ENCODE assay signal across 18 cellular contexts in the genomic region with DNA sequence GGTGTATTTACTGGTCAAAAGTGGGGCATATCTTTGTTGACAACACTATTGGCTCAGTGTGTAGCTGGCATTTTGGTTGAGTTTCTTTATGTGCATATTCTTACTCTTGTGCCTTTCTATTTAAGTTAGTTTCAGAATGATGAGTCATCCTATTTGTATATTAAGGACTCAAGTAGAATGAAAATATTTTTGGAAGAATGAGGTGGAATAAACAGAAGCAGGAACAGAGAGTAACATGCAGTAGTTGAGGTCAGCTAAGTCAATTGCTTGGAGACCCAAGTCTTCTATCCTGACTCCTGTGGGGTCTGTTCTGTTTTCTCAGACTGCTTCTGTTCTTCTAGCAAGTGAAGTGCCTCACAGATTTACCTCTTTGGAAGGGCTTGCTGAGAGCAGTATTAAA.
DNase-seq lines count a peak whose midpoint lies in the region; ATAC-seq and TF ChIP-seq lines count a peak whose summit lies in the region.
"Had no signal": no experiment of that assay in that cellular context is flagged by ENCODE, and none has a peak within 500 bp of the region (broad histone marks: within the 10 kb centered on the region; RNA-seq: fewer than 3 reads in every experiment).

No MANE protein-coding gene starts in this region.

- peaks cover 22% of the 10 kb centered on the region for H3K4me1 Mint-ChIP-seq in endodermal cell

- no peaks in the 10 kb centered on the region for H3K36me3 Mint-ChIP-seq in endodermal cell (ENCODE audit: low read depth)

- H3K27me3 ChIP-seq in endodermal cell (ENCODE audit: control insufficient read depth, insufficient read depth, low read length, poor library complexity, severe bottlenecking) = peaks cover 94% of the 10 kb centered on the region
- H3K27me3 ChIP-seq: BLaER1, sigmoid colon, tibial nerve had no signal

- DNase-seq in endodermal cell (peak; percentile 17), pons (ENCODE audit: low spot score) (no peak), mucosa of descending colon (no peak), D341Med (ENCODE audit: low spot score) (no peak), NCI-H226 (no peak)
- DNase-seq: activated CD4-positive, alpha-beta T cell treated with anti-CD3 and anti-CD28 coated beads for 48 hours; activated effector memory CD4-positive, alpha-beta T cell treated with anti-CD3 and anti-CD28 coated beads, Interleukin-2, amount 50 U/mL, for 16 hours; cerebellar nuclear complex; foreskin fibroblast; islet precursor cell; NCI-H146; sigmoid colon had no signal

- TF ChIP-seq CTCF in endodermal cell (conservative IDR thresholded peaks at IDR 0.05) = no peak
- no peak for TF ChIP-seq CTCF in mucosa of descending colon (IDR thresholded peaks at IDR 0.05)

- H3K9me3 Mint-ChIP-seq in endodermal cell = peaks cover 5% of the 10 kb centered on the region
- H3K9me3 Mint-ChIP-seq: GM23338 had no signal

- ATAC-seq in GM18517 (IDR thresholded peaks at IDR 0.05; ENCODE audit: unreplicated experiment) = peak; percentile 83
- peak; percentile 85 for ATAC-seq in GM21576 (IDR thresholded peaks at IDR 0.05; ENCODE audit: unreplicated experiment)
- ATAC-seq in HG03378 (IDR thresholded peaks at IDR 0.05; ENCODE audit: unreplicated experiment) = peak; percentile 85
- ATAC-seq in mucosa of descending colon = no peak
- ATAC-seq: GM23338 had no signal

- intact Hi-C loops in mucosa of descending colon (cut with DNase I, micrococcal nuclease) = no loop called here

- no peak overlapping the region for H3K27ac Mint-ChIP-seq in endodermal cell
- H3K27ac Mint-ChIP-seq: GM23338 had no signal

- H3K4me1 ChIP-seq in endodermal cell (ENCODE audit: control insufficient read depth, insufficient read depth, low read length) = peaks cover 8% of the 10 kb centered on the region
- H3K4me1 ChIP-seq in mucosa of descending colon (ENCODE audit: low read depth) = no peaks in the 10 kb centered on the region

- H3K27ac ChIP-seq in endodermal cell (ENCODE audit: low read depth, low read length) = no peak overlapping the region
- H3K27ac ChIP-seq: BLaER1, sigmoid colon, tibial nerve had no signal

- H3K9me3 ChIP-seq in endodermal cell (ENCODE audit: control insufficient read depth, low read length) (no peaks in the 10 kb centered on the region), mucosa of descending colon (no peaks in the 10 kb centered on the region)
- H3K9me3 ChIP-seq: BLaER1, sigmoid colon, tibial nerve had no signal

- H3K36me3 ChIP-seq in endodermal cell (ENCODE audit: control insufficient read depth, insufficient read depth, low read length) (no peaks in the 10 kb centered on the region), mucosa of descending colon (ENCODE audit: low read depth) (no peaks in the 10 kb centered on the region)
- H3K36me3 ChIP-seq: BLaER1, sigmoid colon, tibial nerve had no signal

- no peak overlapping the region for H3K4me3 Mint-ChIP-seq in endodermal cell
- H3K4me3 Mint-ChIP-seq: GM23338 had no signal

- H3K27me3 Mint-ChIP-seq in endodermal cell (ENCODE audit: insufficient read depth) = peaks cover 86% of the 10 kb centered on the region

- H3K4me3 ChIP-seq in endodermal cell (ENCODE audit: low read length) = no peak overlapping the region
- no peak overlapping the region for H3K4me3 ChIP-seq in mucosa of descending colon
- H3K4me3 ChIP-seq: BLaER1, GM23338, sigmoid colon, tibial nerve had no signal

- no peak overlapping the region for H3K9ac ChIP-seq in endodermal cell (ENCODE audit: extremely low read depth, low read length, poor library complexity, severe bottlenecking)
- H3K9ac ChIP-seq: BLaER1 had no signal
